23 cellular contexts compared by ENCODE assay signal in the genomic region with DNA sequence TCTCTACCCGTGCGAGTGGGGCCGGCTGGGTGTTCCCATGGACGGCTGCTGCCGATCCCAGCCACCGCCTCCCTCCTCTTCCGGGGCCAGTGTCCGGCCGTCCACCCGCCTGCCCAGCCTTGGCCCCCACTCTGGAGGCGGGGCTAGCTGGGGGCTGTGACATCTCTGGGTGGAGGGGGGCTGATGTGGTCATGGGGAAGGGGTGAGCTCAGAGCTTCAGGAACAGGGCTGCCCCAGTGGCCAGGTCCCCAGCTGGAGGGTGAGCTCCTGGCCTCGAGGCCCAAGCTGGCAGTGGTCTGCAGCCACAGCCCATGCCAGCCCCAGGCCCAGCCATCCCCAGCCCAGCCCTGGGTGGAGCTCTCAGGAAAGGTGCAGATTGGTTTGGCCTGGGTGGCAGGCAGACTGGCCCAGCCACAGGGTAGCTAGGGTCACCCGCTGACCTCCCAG. TPM values are rescaled to one million over a fixed set of nuclear protein-coding genes. Genes with fewer than 3 reads are reported as not detected.
"Had no signal": no experiment of that assay in that cellular context is flagged by ENCODE, and none has a peak within 500 bp of the region (broad histone marks: within the 10 kb centered on the region; RNA-seq: fewer than 3 reads in every experiment).

No MANE protein-coding gene starts in this region.

- H3K4me2 ChIP-seq: KMS-11 had no signal

- FAIRE-seq: HTR-8/SVneo, RCC 7860 had no signal

- H3K36me3 ChIP-seq: SJSA1 had no signal

- H3K9ac ChIP-seq: KMS-11 had no signal

- H3K4me3 ChIP-seq: SJSA1, SK-N-MC had no signal

- H3K27ac ChIP-seq: HL-60, KMS-11, SJSA1, SK-N-MC had no signal

- H3K9me3 ChIP-seq: SJSA1 had no signal

- H3K4me1 ChIP-seq: SJSA1 had no signal

- DNase-seq: Kasumi-1, MM.1S, NCI-H1092 treated with DMSO at 0.1 percent for 48 hours, NCI-H1436, NCI-H187, NCI-H2029, NCI-H2081 treated with DMSO at 0.1 percent for 48 hours, NCI-H2171, NCI-H226, NCI-H446, NCI-H510A, NCI-H524 treated with DMSO at 0.1 percent for 48 hours, NCI-H69, NCI-H774, Right ventricle myocardium superior, SIG-M5 had no signal

RNA-seq across cellular contexts. Expression of gene INS, which starts 2.7 kb away (rescaled TPM):
- total RNA-seq: M059J, Right ventricle myocardium superior, SJSA1 had no signal

RNA-seq across cellular contexts. Expression of gene TH, which starts 13.3 kb away (rescaled TPM):
- total RNA-seq: Right ventricle myocardium superior, SJSA1 had no signal
